In the genomic region with DNA sequence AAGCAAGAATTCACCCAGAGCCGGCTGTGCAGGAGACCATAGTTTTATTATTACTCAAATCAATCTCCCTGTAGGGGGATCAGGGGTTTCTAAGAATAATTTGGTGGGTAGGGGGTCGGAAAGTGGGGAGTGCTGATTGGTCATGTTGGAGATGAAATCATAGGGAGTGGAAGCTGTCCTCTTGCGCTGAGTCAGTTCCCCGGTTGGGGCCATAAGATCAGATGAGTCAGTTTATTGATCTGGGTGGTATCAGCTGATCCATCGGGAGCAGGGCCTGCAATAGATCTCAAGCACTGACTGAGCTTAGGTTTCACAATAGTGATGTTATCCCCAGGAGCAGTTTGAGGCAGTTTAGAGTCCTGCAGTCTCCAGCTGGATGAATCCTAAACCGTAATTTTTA, we compare ENCODE assay signal across 2 cellular contexts.
A peak's percentile ranks its signal among the peaks of the same experiment; 100 is the strongest.
TF ChIP-seq lines count a peak whose summit lies in the region.

No MANE protein-coding gene starts in this region.

TF ChIP-seq in endothelial cell of umbilical vein, 7 proteins besides CTCF, POLR2A, EP300 and RAD21 (continued from another document):
- TF ChIP-seq EZH2 (IDR thresholded peaks at IDR 0.05; ENCODE audit: borderline replicate concordance, low read depth, low read length, severe bottlenecking) (no peak), FOS (IDR thresholded peaks at IDR 0.05; ENCODE audit: borderline replicate concordance, insufficient read depth, low read length) (peak; percentile 73), MYC (IDR thresholded peaks at IDR 0.05; ENCODE audit: low read depth, low read length) (no peak)
- TF ChIP-seq, protein P1, sequence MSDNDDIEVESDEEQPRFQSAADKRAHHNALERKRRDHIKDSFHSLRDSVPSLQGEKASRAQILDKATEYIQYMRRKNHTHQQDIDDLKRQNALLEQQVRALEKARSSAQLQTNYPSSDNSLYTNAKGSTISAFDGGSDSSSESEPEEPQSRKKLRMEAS (IDR thresholded peaks at IDR 0.05; ENCODE audit: insufficient read depth, insufficient read length): no peak

TF ChIP-seq in HepG2, 621 proteins besides CTCF, POLR2A, EP300 and RAD21 (continued from another document):
- TF ChIP-seq, protein P2, sequence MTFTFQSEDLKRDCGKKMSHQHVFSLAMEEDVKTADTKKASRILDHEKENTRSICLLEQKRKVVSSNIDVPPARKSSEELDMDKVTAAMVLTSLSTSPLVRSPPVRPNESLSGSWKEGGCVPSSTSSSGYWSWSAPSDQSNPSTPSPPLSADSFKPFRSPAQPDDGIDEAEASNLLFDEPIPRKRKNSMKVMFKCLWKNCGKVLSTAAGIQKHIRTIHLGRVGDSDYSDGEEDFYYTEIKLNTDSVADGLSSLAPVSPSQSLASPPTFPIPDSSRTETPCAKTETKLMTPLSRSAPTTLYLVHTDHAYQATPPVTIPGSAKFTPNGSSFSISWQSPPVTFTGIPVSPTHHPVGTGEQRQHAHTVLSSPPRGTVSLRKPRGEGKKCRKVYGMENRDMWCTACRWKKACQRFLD (CRISPR knock-in tag; IDR thresholded peaks at IDR 0.05; ENCODE audit: borderline replicate concordance): no peak
- TF ChIP-seq SALL1 (CRISPR knock-in tag; IDR thresholded peaks at IDR 0.05): peak; percentile 68
- TF ChIP-seq KLF13 (CRISPR knock-in tag; IDR thresholded peaks at IDR 0.05): no peak
- TF ChIP-seq USF2 (IDR thresholded peaks at IDR 0.05; ENCODE audit: low read depth, low read length): no peak
- TF ChIP-seq USF2 (CRISPR knock-in tag; IDR thresholded peaks at IDR 0.05; ENCODE audit: borderline replicate concordance): peak; percentile 30; the same call in 1 of the 2 replicates
- TF ChIP-seq YEATS4 (CRISPR knock-in tag; IDR thresholded peaks at IDR 0.05; ENCODE audit: borderline replicate concordance): no peak
- TF ChIP-seq ZNF234 (CRISPR knock-in tag; conservative IDR thresholded peaks at IDR 0.05): no peak
- TF ChIP-seq ZNF549 (CRISPR knock-in tag; IDR thresholded peaks at IDR 0.05): no peak
- peak; percentile 43; the same call in 1 of the 2 replicates for TF ChIP-seq ZMYM4 (CRISPR knock-in tag; IDR thresholded peaks at IDR 0.05)
- TF ChIP-seq ZNF530 (CRISPR knock-in tag; IDR thresholded peaks at IDR 0.05; ENCODE audit: low read depth): no peak
- TF ChIP-seq MAFK (conservative IDR thresholded peaks at IDR 0.05 in 1 of 2, IDR thresholded peaks at IDR 0.05 in 1 of 2; ENCODE audit: low read length in 2 of 2): peak; percentile 39 to 49; a peak in 2 of 4 replicates
- TF ChIP-seq KLF11 (CRISPR knock-in tag; IDR thresholded peaks at IDR 0.05): no peak
- no peak for TF ChIP-seq ZNF225 (CRISPR knock-in tag; IDR thresholded peaks at IDR 0.05)
- TF ChIP-seq CREB1 (IDR thresholded peaks at IDR 0.05): no peak
- TF ChIP-seq CREB1 (CRISPR knock-in tag; IDR thresholded peaks at IDR 0.05): 0 out of 2 replicates have a peak, but pooled peaks have one; percentile 27
- TF ChIP-seq TFE3 (CRISPR knock-in tag; IDR thresholded peaks at IDR 0.05): peak; percentile 39; the same call in 1 of the 2 replicates
- TF ChIP-seq FOSL2 (CRISPR knock-in tag; IDR thresholded peaks at IDR 0.05): peak; percentile 96
- peak; percentile 85 for TF ChIP-seq ONECUT2 (CRISPR knock-in tag; IDR thresholded peaks at IDR 0.05)
- TF ChIP-seq GATAD2A (CRISPR knock-in tag; IDR thresholded peaks at IDR 0.05): peak; percentile 35; the same call in 1 of the 2 replicates
- TF ChIP-seq, protein P3, sequence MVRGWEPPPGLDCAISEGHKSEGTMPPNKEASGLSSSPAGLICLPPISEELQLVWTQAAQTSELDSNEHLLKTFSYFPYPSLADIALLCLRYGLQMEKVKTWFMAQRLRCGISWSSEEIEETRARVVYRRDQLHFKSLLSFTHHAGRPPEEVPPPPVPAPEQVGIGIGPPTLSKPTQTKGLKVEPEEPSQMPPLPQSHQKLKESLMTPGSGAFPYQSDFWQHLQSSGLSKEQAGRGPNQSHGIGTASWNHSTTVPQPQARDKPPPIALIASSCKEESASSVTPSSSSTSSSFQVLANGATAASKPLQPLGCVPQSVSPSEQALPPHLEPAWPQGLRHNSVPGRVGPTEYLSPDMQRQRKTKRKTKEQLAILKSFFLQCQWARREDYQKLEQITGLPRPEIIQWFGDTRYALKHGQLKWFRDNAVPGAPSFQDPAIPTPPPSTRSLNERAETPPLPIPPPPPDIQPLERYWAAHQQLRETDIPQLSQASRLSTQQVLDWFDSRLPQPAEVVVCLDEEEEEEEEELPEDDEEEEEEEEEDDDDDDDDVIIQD (CRISPR knock-in tag; IDR thresholded peaks at IDR 0.05; ENCODE audit: low read depth): 0 out of 2 replicates have a peak, but pooled peaks have one; percentile 18
- TF ChIP-seq SOX6 (IDR thresholded peaks at IDR 0.05): no peak
- peak; percentile 37 for TF ChIP-seq SOX6 (CRISPR knock-in tag; IDR thresholded peaks at IDR 0.05)
- TF ChIP-seq GABPB1 (CRISPR knock-in tag; IDR thresholded peaks at IDR 0.05): peak; percentile 22; the same call in 1 of the 2 replicates
- TF ChIP-seq, protein P4, sequence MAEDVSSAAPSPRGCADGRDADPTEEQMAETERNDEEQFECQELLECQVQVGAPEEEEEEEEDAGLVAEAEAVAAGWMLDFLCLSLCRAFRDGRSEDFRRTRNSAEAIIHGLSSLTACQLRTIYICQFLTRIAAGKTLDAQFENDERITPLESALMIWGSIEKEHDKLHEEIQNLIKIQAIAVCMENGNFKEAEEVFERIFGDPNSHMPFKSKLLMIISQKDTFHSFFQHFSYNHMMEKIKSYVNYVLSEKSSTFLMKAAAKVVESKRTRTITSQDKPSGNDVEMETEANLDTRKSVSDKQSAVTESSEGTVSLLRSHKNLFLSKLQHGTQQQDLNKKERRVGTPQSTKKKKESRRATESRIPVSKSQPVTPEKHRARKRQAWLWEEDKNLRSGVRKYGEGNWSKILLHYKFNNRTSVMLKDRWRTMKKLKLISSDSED (CRISPR knock-in tag; IDR thresholded peaks at IDR 0.05): no peak
- TF ChIP-seq, protein P5, sequence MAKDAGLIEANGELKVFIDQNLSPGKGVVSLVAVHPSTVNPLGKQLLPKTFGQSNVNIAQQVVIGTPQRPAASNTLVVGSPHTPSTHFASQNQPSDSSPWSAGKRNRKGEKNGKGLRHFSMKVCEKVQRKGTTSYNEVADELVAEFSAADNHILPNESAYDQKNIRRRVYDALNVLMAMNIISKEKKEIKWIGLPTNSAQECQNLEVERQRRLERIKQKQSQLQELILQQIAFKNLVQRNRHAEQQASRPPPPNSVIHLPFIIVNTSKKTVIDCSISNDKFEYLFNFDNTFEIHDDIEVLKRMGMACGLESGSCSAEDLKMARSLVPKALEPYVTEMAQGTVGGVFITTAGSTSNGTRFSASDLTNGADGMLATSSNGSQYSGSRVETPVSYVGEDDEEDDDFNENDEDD (CRISPR knock-in tag; IDR thresholded peaks at IDR 0.05; ENCODE audit: borderline replicate concordance): no peak
- no peak for TF ChIP-seq ZNF678 (CRISPR knock-in tag; IDR thresholded peaks at IDR 0.05)
- TF ChIP-seq POGZ (CRISPR knock-in tag; IDR thresholded peaks at IDR 0.05): peak; percentile 61; the same call in 1 of the 2 replicates
- no peak for TF ChIP-seq CHD4 (IDR thresholded peaks at IDR 0.05; ENCODE audit: borderline replicate concordance, low read length)
- peak; percentile 40; the same call in 1 of the 2 replicates for TF ChIP-seq MAFF (IDR thresholded peaks at IDR 0.05; ENCODE audit: low read depth, low read length)
- TF ChIP-seq, protein P6, sequence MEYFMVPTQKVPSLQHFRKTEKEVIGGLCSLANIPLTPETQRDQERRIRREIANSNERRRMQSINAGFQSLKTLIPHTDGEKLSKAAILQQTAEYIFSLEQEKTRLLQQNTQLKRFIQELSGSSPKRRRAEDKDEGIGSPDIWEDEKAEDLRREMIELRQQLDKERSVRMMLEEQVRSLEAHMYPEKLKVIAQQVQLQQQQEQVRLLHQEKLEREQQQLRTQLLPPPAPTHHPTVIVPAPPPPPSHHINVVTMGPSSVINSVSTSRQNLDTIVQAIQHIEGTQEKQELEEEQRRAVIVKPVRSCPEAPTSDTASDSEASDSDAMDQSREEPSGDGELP (IDR thresholded peaks at IDR 0.05; ENCODE audit: borderline replicate concordance, low read depth): peak; percentile 92
- TF ChIP-seq ARID3A (IDR thresholded peaks at IDR 0.05; ENCODE audit: low read depth, low read length): 0 out of 2 replicates have a peak, but pooled peaks have one; percentile 38
- TF ChIP-seq CEBPG (CRISPR knock-in tag; IDR thresholded peaks at IDR 0.05): peak; percentile 52
- TF ChIP-seq HOXA7 (CRISPR knock-in tag; IDR thresholded peaks at IDR 0.05): no peak
- no peak for TF ChIP-seq XBP1 (CRISPR knock-in tag; IDR thresholded peaks at IDR 0.05)
- TF ChIP-seq ETV6 (CRISPR knock-in tag; conservative IDR thresholded peaks at IDR 0.05): no peak
- TF ChIP-seq JUND (CRISPR knock-in tag; IDR thresholded peaks at IDR 0.05): peak; percentile 84
- peak; percentile 63; the same call in 1 of the 2 replicates for TF ChIP-seq ATF3 (CRISPR knock-in tag; IDR thresholded peaks at IDR 0.05)
- 0 out of 2 replicates have a peak, but pooled peaks have one; percentile 22 for TF ChIP-seq MIER3 (CRISPR knock-in tag; IDR thresholded peaks at IDR 0.05; ENCODE audit: borderline replicate concordance)
- peak; percentile 38 for TF ChIP-seq ZFX (CRISPR knock-in tag; IDR thresholded peaks at IDR 0.05; ENCODE audit: low read depth)
- 0 out of 2 replicates have a peak, but pooled peaks have one; percentile 29 for TF ChIP-seq JUNB (CRISPR knock-in tag; IDR thresholded peaks at IDR 0.05; ENCODE audit: borderline replicate concordance)
